Comparison of ENCODE assay signal across 27 cellular contexts in the genomic region with DNA sequence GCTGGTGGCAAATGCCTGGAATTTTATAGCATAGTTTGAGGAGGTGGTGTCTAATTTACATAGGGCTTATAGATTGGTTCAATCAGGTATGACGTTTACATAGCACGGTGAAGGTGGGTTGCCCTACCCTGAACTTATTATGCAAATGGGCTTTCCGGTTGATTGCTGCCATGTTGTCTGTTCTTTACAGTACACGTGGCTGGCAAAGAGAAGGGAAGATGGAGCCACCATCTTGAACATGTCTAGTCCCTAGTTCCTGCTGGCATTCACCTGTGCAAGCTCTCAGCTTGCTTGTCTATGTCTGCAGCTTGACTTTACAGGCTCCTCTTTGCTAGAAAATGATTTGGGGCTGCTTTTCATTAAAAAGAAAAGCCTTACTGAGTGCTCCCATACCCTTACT. TPM values are rescaled to one million over a fixed set of nuclear protein-coding genes. Genes with fewer than 3 reads are reported as not detected.
A peak's percentile ranks its signal among the peaks of the same experiment; 100 is the strongest.
DNase-seq lines count a peak whose midpoint lies in the region; ATAC-seq and TF ChIP-seq lines count a peak whose summit lies in the region.
"Had no signal": no experiment of that assay in that cellular context is flagged by ENCODE, and none has a peak within 500 bp of the region (broad histone marks: within the 10 kb centered on the region; RNA-seq: fewer than 3 reads in every experiment).

No MANE protein-coding gene starts in this region.

- H3K4me3 Mint-ChIP-seq in stimulated activated memory B cell treated with anti-CD40 and anti-IgM and Interleukin-4, amounts not matched to agents 10 μg/mL and 1 μg/mL and 100 μg/mL, for 72 hours, result no peak overlapping the region
- H3K4me3 Mint-ChIP-seq: CD4-positive, alpha-beta memory T cell; HFFc6 had no signal

- no peaks in the 10 kb centered on the region for H3K4me1 Mint-ChIP-seq in stimulated activated memory B cell treated with anti-CD40 and anti-IgM and Interleukin-4, amounts not matched to agents 10 μg/mL and 1 μg/mL and 100 μg/mL, for 72 hours
- H3K4me1 Mint-ChIP-seq: CD4-positive, alpha-beta memory T cell had no signal

- TF ChIP-seq CTCF in 22Rv1 (IDR thresholded peaks at IDR 0.05) (no peak), Panc1 (IDR thresholded peaks at IDR 0.05) (no peak)

- H3K36me3 Mint-ChIP-seq in stimulated activated memory B cell treated with anti-CD40 and anti-IgM and Interleukin-4, amounts not matched to agents 10 μg/mL and 1 μg/mL and 100 μg/mL, for 72 hours, result no peaks in the 10 kb centered on the region
- H3K36me3 Mint-ChIP-seq: CD4-positive, alpha-beta memory T cell had no signal

- no peak for TF ChIP-seq RAD21 in Ishikawa (IDR thresholded peaks at IDR 0.05; ENCODE audit: low read depth)

- no peaks in the 10 kb centered on the region for H3K9me3 ChIP-seq in Panc1 (ENCODE audit: control insufficient read depth, insufficient read depth, low read depth, low read length)
- H3K9me3 ChIP-seq: A549; BLaER1 treated with 17β-estradiol and CSF1 and Interleukin-3, amounts not matched to agents 10 nM and 100 nM; Caco-2; SJSA1 had no signal

- TF ChIP-seq EP300 in Ishikawa (IDR thresholded peaks at IDR 0.05; ENCODE audit: borderline replicate concordance), result no peak

- H3K4me3 ChIP-seq in Panc1 (ENCODE audit: low read depth in 2 of 2, low read length in 2 of 2), result no peak overlapping the region
- H3K4me3 ChIP-seq: A549; BLaER1 treated with 17β-estradiol and CSF1 and Interleukin-3, amounts not matched to agents 10 nM and 100 nM; PC-9; SJSA1 had no signal

- ATAC-seq in Panc1, result no peak
- ATAC-seq in stimulated activated memory B cell treated with anti-CD40 and anti-IgM and Interleukin-4, amounts not matched to agents 10 μg/mL and 1 μg/mL and 100 μg/mL, for 72 hours, result no peak
- ATAC-seq: A549 had no signal

- peaks cover 13% of the 10 kb centered on the region for H3K4me1 ChIP-seq in Panc1 (ENCODE audit: control insufficient read depth, insufficient read depth, low read length)
- H3K4me1 ChIP-seq: Caco-2 had no signal

- H3K36me3 ChIP-seq in Panc1 (ENCODE audit: control insufficient read depth, insufficient read depth, low read length), result no peaks in the 10 kb centered on the region
- H3K36me3 ChIP-seq: BLaER1 treated with 17β-estradiol and CSF1 and Interleukin-3, amounts not matched to agents 10 nM and 100 nM; SJSA1 had no signal

- in situ Hi-C loops in Panc1 (cut with HindIII; ENCODE audit: low pct_unique_long_range_greater_than_20kb, low sequenced_read_pairs), result no loop called here

- CTCF ChIA-PET in Panc1 (lab: Charles Lee), result no interaction called here

- BruUV-seq in Panc1 (replicated peaks; lab: Mats Ljungman, UMichigan), result no TSS peak

- POLR2A ChIA-PET in Panc1 (lab: Charles Lee), result no interaction called here

- DNase-seq in NCI-H510A treated with DMSO at 0.1 percent for 48 hours (lab: John Stamatoyannopoulos, UW) (peak; percentile 3), Panc1 (ENCODE audit: low read depth, low spot score) (no peak), SK-N-DZ (ENCODE audit: low spot score) (no peak), posterior cingulate gyrus (no peak)
- DNase-seq: AML-193; Caco-2; CD4-positive, alpha-beta memory T cell; DMS153; DND-41; HFFc6; KBM-7; MV-4-11; NCI-H1105 treated with DMSO at 0.1 percent for 48 hours; NCI-H146; NCI-H1930; NCI-H345; NCI-H748 treated with DMSO at 0.1 percent for 48 hours; Right ventricle myocardium superior; RPMI8226 had no signal

- H3K27ac Mint-ChIP-seq in stimulated activated memory B cell treated with anti-CD40 and anti-IgM and Interleukin-4, amounts not matched to agents 10 μg/mL and 1 μg/mL and 100 μg/mL, for 72 hours, result no peak overlapping the region
- H3K27ac Mint-ChIP-seq: CD4-positive, alpha-beta memory T cell; HFFc6 had no signal

- intact Hi-C loops in Panc1 (cut with micrococcal nuclease; ENCODE audit: unreplicated experiment), result loop anchor here (10.0 kb wide), 1 partner anchor 232 kb away; no protein-coding TSS in a partner anchor
- intact Hi-C loops in posterior cingulate gyrus (cut with DNase I), result no loop called here

- H3K27me3 ChIP-seq in Panc1 (ENCODE audit: control insufficient read depth, insufficient read depth, low read length), result no peaks in the 10 kb centered on the region
- H3K27me3 ChIP-seq: BLaER1 treated with 17β-estradiol and CSF1 and Interleukin-3, amounts not matched to agents 10 nM and 100 nM; SJSA1 had no signal

- H3K9me3 Mint-ChIP-seq in stimulated activated memory B cell treated with anti-CD40 and anti-IgM and Interleukin-4, amounts not matched to agents 10 μg/mL and 1 μg/mL and 100 μg/mL, for 72 hours, result peaks cover 2% of the 10 kb centered on the region

- H3K27me3 Mint-ChIP-seq in stimulated activated memory B cell treated with anti-CD40 and anti-IgM and Interleukin-4, amounts not matched to agents 10 μg/mL and 1 μg/mL and 100 μg/mL, for 72 hours, result no peaks in the 10 kb centered on the region
- H3K27me3 Mint-ChIP-seq: CD4-positive, alpha-beta memory T cell had no signal

- H3K27ac ChIP-seq in 22Rv1 (peak overlapping the region; percentile 38; the same call in 1 of the 2 replicates), Panc1 (ENCODE audit: low read length) (peak overlapping the region; percentile 54; the same call in 1 of the 2 replicates)
- H3K27ac ChIP-seq: A549; BLaER1 treated with 17β-estradiol and CSF1 and Interleukin-3, amounts not matched to agents 10 nM and 100 nM; PC-9; SJSA1 had no signal

TF ChIP-seq in Ishikawa, 13 proteins besides CTCF, POLR2A, EP300 and RAD21:
- TF ChIP-seq, protein P1, sequence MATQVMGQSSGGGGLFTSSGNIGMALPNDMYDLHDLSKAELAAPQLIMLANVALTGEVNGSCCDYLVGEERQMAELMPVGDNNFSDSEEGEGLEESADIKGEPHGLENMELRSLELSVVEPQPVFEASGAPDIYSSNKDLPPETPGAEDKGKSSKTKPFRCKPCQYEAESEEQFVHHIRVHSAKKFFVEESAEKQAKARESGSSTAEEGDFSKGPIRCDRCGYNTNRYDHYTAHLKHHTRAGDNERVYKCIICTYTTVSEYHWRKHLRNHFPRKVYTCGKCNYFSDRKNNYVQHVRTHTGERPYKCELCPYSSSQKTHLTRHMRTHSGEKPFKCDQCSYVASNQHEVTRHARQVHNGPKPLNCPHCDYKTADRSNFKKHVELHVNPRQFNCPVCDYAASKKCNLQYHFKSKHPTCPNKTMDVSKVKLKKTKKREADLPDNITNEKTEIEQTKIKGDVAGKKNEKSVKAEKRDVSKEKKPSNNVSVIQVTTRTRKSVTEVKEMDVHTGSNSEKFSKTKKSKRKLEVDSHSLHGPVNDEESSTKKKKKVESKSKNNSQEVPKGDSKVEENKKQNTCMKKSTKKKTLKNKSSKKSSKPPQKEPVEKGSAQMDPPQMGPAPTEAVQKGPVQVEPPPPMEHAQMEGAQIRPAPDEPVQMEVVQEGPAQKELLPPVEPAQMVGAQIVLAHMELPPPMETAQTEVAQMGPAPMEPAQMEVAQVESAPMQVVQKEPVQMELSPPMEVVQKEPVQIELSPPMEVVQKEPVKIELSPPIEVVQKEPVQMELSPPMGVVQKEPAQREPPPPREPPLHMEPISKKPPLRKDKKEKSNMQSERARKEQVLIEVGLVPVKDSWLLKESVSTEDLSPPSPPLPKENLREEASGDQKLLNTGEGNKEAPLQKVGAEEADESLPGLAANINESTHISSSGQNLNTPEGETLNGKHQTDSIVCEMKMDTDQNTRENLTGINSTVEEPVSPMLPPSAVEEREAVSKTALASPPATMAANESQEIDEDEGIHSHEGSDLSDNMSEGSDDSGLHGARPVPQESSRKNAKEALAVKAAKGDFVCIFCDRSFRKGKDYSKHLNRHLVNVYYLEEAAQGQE (IDR thresholded peaks at IDR 0.05; ENCODE audit: low read depth), result no peak
- no peak for TF ChIP-seq ZBTB7A (IDR thresholded peaks at IDR 0.05; ENCODE audit: low read depth)
- no peak for TF ChIP-seq TAF1 (IDR thresholded peaks at IDR 0.05; ENCODE audit: low read depth)
- TF ChIP-seq, protein P2, sequence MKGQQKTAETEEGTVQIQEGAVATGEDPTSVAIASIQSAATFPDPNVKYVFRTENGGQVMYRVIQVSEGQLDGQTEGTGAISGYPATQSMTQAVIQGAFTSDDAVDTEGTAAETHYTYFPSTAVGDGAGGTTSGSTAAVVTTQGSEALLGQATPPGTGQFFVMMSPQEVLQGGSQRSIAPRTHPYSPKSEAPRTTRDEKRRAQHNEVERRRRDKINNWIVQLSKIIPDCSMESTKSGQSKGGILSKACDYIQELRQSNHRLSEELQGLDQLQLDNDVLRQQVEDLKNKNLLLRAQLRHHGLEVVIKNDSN (IDR thresholded peaks at IDR 0.05), result peak; percentile 43; the same call in 1 of the 2 replicates
- TF ChIP-seq YY1 (IDR thresholded peaks at IDR 0.05; ENCODE audit: low read depth), result peak; percentile 77; the same call in 1 of the 2 replicates
- TF ChIP-seq EGR1 (IDR thresholded peaks at IDR 0.05), result no peak
- TF ChIP-seq, protein P3, sequence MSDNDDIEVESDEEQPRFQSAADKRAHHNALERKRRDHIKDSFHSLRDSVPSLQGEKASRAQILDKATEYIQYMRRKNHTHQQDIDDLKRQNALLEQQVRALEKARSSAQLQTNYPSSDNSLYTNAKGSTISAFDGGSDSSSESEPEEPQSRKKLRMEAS (IDR thresholded peaks at IDR 0.05), result peak; percentile 89
- TF ChIP-seq TCF12 (IDR thresholded peaks at IDR 0.05; ENCODE audit: low read depth), result no peak
- TF ChIP-seq CREB1 (IDR thresholded peaks at IDR 0.05; ENCODE audit: low read depth), result no peak
- no peak for TF ChIP-seq FOXM1 (IDR thresholded peaks at IDR 0.05; ENCODE audit: borderline replicate concordance, low read depth)
- TF ChIP-seq TEAD4 (IDR thresholded peaks at IDR 0.05), result peak; percentile 70
- no peak for TF ChIP-seq NFIC (IDR thresholded peaks at IDR 0.05)
- no peak for TF ChIP-seq CEBPB (IDR thresholded peaks at IDR 0.05)

RNA-seq across cellular contexts. Expression of gene STAC, which starts 14.0 kb away (rescaled TPM):
- 18.8 TPM for total RNA-seq in Panc1 (2021; ENCODE audit: unreplicated experiment)
- polyA plus RNA-seq in Panc1 (2012; ENCODE audit: insufficient read length), result 18.4 TPM
- polyA plus RNA-seq in SK-N-DZ (2014; cell fraction: cytosol; rRNA removed), result 43.3 and 45.0 TPM in 2 replicates
- polyA plus RNA-seq in SK-N-DZ (2014; cell fraction: nucleus; rRNA removed), result 46.1 and 53.3 TPM in 2 replicates
- total RNA-seq: Caco-2; CD4-positive, alpha-beta memory T cell; HFFc6; T-helper 1 cell treated with Interleukin-12 subunit alpha and Interleukin-12 subunit beta and Interleukin-4 antibody, amounts not matched to agents 30 ng/mL and 1 ng/mL, for 36 hours had no signal
- polyA plus RNA-seq: CD4-positive, alpha-beta memory T cell had no signal
